Comparison of ENCODE assay signal across 20 cellular contexts in the genomic region with DNA sequence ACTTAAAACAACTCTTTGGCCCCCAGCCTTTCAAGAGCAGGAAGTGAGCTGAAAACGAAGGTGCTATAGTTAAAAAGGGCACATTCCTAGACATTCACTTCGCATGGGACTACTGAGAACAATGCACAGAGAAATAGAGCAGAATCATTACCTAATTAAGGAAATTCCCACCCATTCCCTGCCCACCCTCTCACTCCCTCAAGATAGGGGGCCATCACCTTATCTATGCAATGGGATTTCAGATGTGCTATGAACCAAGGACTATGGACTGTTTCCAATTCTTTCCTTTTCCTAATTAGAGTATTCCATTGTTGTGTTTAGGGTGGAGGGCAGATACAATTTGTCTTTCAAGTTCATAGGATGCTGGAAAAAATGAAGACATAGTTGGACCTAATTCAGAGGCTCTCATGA.
A peak's percentile ranks its signal among the peaks of the same experiment; 100 is the strongest.
DNase-seq lines count a peak whose midpoint lies in the region; ATAC-seq, FAIRE-seq and TF ChIP-seq lines count a peak whose summit lies in the region.
"Had no signal": no experiment of that assay in that cellular context is flagged by ENCODE, and none has a peak within 500 bp of the region (broad histone marks: within the 10 kb centered on the region; RNA-seq: fewer than 3 reads in every experiment).

No MANE protein-coding gene starts in this region.

- H3K36me3 ChIP-seq in hepatocyte (replicated peaks; ENCODE audit: insufficient read depth, low read depth): no peaks in the 10 kb centered on the region

- DNase-seq in Right ventricle myocardium inferior (ENCODE audit: missing footprints) (no peak), Right ventricle myocardium superior (no peak), dermis blood vessel endothelial cell (peak; percentile 73), right cardiac atrium (peak in 1 of 3 donors; percentile 11), urothelium cell line (ENCODE audit: low spot score) (peak; percentile 5), progenitor cell of endocrine pancreas (ENCODE audit: low spot score, unreplicated experiment) (no peak), hepatocyte (ENCODE audit: low spot score) (no peak), NCI-H2081 treated with DMSO at 0.1 percent for 48 hours (lab: John Stamatoyannopoulos, UW) (no peak)
- DNase-seq: COR-L47, GDM1, GOT3, KBM-7, NCI-H1105 treated with DMSO at 0.1 percent for 48 hours, NCI-H1694, NCI-H510A, NCI-H774, SHP77 treated with DMSO at 0.1 percent for 48 hours had no signal

- H3K27ac Mint-ChIP-seq in progenitor cell of endocrine pancreas: no peak overlapping the region

- WGBS in right cardiac atrium: 64% methylated on average over 2 of the region's 2 CpGs
- 75% methylated on average over 2 of the region's 2 CpGs for WGBS in hepatocyte (ENCODE audit: low lambda C conversion rate, missing lambda C conversion rate)

- H3K4me2 ChIP-seq in hepatocyte: no peak overlapping the region

- no peak overlapping the region for H3K4me3 Mint-ChIP-seq in progenitor cell of endocrine pancreas (ENCODE audit: low read depth)

- no peaks in the 10 kb centered on the region for H3K79me2 ChIP-seq in hepatocyte

- no peaks in the 10 kb centered on the region for H3K9me3 ChIP-seq in right cardiac atrium (ENCODE audit: control insufficient read depth, low read length)
- no peaks in the 10 kb centered on the region for H3K9me3 ChIP-seq in hepatocyte (ENCODE audit: low read depth)

- H4K20me1 ChIP-seq in hepatocyte (ENCODE audit: insufficient read depth, poor library complexity, severe bottlenecking): no peaks in the 10 kb centered on the region

- H3K27me3 Mint-ChIP-seq in progenitor cell of endocrine pancreas: peaks cover 10% of the 10 kb centered on the region

- intact Hi-C loops in Right ventricle myocardium inferior (cut with DNase I): loop anchor here (10.0 kb wide), 1 partner anchor 52 kb away; no protein-coding TSS in a partner anchor
- intact Hi-C loops in Right ventricle myocardium superior (cut with DNase I): no loop called here
- intact Hi-C loops in right cardiac atrium (cut with DNase I): no loop called here

- H2AFZ ChIP-seq in hepatocyte: no peak overlapping the region

- H3K4me1 Mint-ChIP-seq in progenitor cell of endocrine pancreas (ENCODE audit: low read depth): peaks cover 4% of the 10 kb centered on the region

- no peaks in the 10 kb centered on the region for H3K9me3 Mint-ChIP-seq in progenitor cell of endocrine pancreas (ENCODE audit: low read depth)

- no peaks in the 10 kb centered on the region for H3K36me3 Mint-ChIP-seq in progenitor cell of endocrine pancreas (ENCODE audit: insufficient read depth)

- no peak overlapping the region for H3K27ac ChIP-seq in right cardiac atrium (ENCODE audit: low read length)
- no peak overlapping the region for H3K27ac ChIP-seq in hepatocyte
- H3K27ac ChIP-seq: 22Rv1 had no signal

- TF ChIP-seq CTCF in progenitor cell of endocrine pancreas (IDR thresholded peaks at IDR 0.05; ENCODE audit: unreplicated experiment) (no peak), hepatocyte (IDR thresholded peaks at IDR 0.05; ENCODE audit: poor library complexity) (no peak)

- H3K4me1 ChIP-seq in right cardiac atrium (ENCODE audit: control insufficient read depth, insufficient read depth, low read length) (peaks cover 2% of the 10 kb centered on the region), hepatocyte (ENCODE audit: insufficient read depth) (no peaks in the 10 kb centered on the region)

- H3K4me3 ChIP-seq in right cardiac atrium (ENCODE audit: low read length): no peak overlapping the region
- no peak overlapping the region for H3K4me3 ChIP-seq in hepatocyte

- H3K27me3 ChIP-seq in right cardiac atrium (ENCODE audit: control insufficient read depth, insufficient read depth): no peaks in the 10 kb centered on the region
- no peaks in the 10 kb centered on the region for H3K27me3 ChIP-seq in hepatocyte

- FAIRE-seq in urothelium cell line (lab: Jason Lieb, UNC): no peak
- FAIRE-seq: RCC 7860 had no signal

- H3K9me2 ChIP-seq in hepatocyte (replicated peaks; ENCODE audit: insufficient read depth): no peaks in the 10 kb centered on the region

- peak; percentile 23 for ATAC-seq in Right ventricle myocardium inferior
- ATAC-seq in Right ventricle myocardium superior (ENCODE audit: poor library complexity): no peak
- ATAC-seq in right cardiac atrium: peak; percentile 83 to 98
- ATAC-seq: HCT116 had no signal

Comparison
In these comparisons a context has a peak if more than half of its experiments do, and no peak if none do; other contexts are left out.
1. DNase-seq: peak in dermis blood vessel endothelial cell (single experiment) and urothelium cell line (single experiment); none in Right ventricle myocardium inferior (single experiment), Right ventricle myocardium superior (single experiment), progenitor cell of endocrine pancreas (single experiment), hepatocyte (single experiment) and NCI-H2081 treated with DMSO at 0.1 percent for 48 hours (single experiment).